Comparison of ENCODE assay signal across 9 cellular contexts in the genomic region with DNA sequence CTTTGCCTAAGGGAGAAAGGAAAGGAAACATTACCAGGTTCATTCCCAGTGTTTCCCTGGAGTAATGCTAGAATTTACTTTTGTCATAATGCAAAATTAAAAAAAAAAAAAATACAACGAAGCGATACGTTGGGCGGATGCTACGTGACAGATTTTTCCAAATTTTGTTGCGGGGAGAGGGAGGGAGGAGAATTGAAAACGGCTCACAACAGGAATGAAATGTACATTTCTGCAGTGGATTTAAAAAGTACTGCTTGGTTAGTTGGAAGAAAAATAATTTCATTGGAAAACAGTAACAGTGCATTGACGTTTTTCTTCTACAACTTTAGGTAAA.
DNase-seq lines count a peak whose midpoint lies in the region; ATAC-seq and TF ChIP-seq lines count a peak whose summit lies in the region.
"Had no signal": no experiment of that assay in that cellular context is flagged by ENCODE, and none has a peak within 500 bp of the region (broad histone marks: within the 10 kb centered on the region; RNA-seq: fewer than 3 reads in every experiment).

No MANE protein-coding gene starts in this region.

- no peaks in the 10 kb centered on the region for H3K9me3 ChIP-seq in BLaER1
- no peaks in the 10 kb centered on the region for H3K9me3 ChIP-seq in endodermal cell (ENCODE audit: control insufficient read depth, low read length)
- H3K9me3 ChIP-seq in neural cell (ENCODE audit: low read length): no peaks in the 10 kb centered on the region

- peak overlapping the region; percentile 68 for H3K4me3 Mint-ChIP-seq in endodermal cell

- no peak for TF ChIP-seq RAD21 in neural cell (conservative IDR thresholded peaks at IDR 0.05)

- H3K4me3 ChIP-seq in BLaER1 (peak overlapping the region; percentile 89), endodermal cell (ENCODE audit: low read length) (peak overlapping the region; percentile 87), neural cell (ENCODE audit: low read length) (no peak overlapping the region)
- peak overlapping the region; percentile 67 for H3K4me3 ChIP-seq in Jurkat, Clone E6-1 (ENCODE audit: low read length)

- H3K27me3 Mint-ChIP-seq in endodermal cell (ENCODE audit: insufficient read depth): peaks cover 63% of the 10 kb centered on the region

- H3K9ac ChIP-seq in BLaER1: peak overlapping the region; percentile 90
- no peak overlapping the region for H3K9ac ChIP-seq in endodermal cell (ENCODE audit: extremely low read depth, low read length, poor library complexity, severe bottlenecking)
- H3K9ac ChIP-seq in neural cell (ENCODE audit: low read length): no peak overlapping the region

- H3K36me3 ChIP-seq in BLaER1: peaks cover 18% of the 10 kb centered on the region; the same call in 1 of the 2 replicates
- no peaks in the 10 kb centered on the region for H3K36me3 ChIP-seq in endodermal cell (ENCODE audit: control insufficient read depth, insufficient read depth, low read length)
- no peaks in the 10 kb centered on the region for H3K36me3 ChIP-seq in neural cell (ENCODE audit: insufficient read depth, low read length)

- H3K4me1 ChIP-seq in BLaER1: peaks cover 59% of the 10 kb centered on the region
- H3K4me1 ChIP-seq in endodermal cell (ENCODE audit: control insufficient read depth, insufficient read depth, low read length): peaks cover 8% of the 10 kb centered on the region

- H3K4me2 ChIP-seq in BLaER1 (peak overlapping the region; percentile 99), neural cell (ENCODE audit: low read length) (no peak overlapping the region)

- peaks cover 6% of the 10 kb centered on the region for H3K9me3 Mint-ChIP-seq in endodermal cell

- no peak for ATAC-seq in HG03565 (IDR thresholded peaks at IDR 0.05; ENCODE audit: unreplicated experiment)
- no peak for ATAC-seq in HG02571 (IDR thresholded peaks at IDR 0.05; ENCODE audit: unreplicated experiment)

- no peaks in the 10 kb centered on the region for H3K27me3 ChIP-seq in BLaER1
- H3K27me3 ChIP-seq in endodermal cell (ENCODE audit: control insufficient read depth, insufficient read depth, low read length, poor library complexity, severe bottlenecking): peaks cover 49% of the 10 kb centered on the region
- H3K27me3 ChIP-seq in neural cell (ENCODE audit: insufficient read depth, low read depth, low read length): peaks cover 89% of the 10 kb centered on the region

- no peaks in the 10 kb centered on the region for H3K79me2 ChIP-seq in neural cell (replicated peaks; ENCODE audit: insufficient read depth, low read length)

- peaks cover 100% of the 10 kb centered on the region for H4K20me1 ChIP-seq in BLaER1
- H4K20me1 ChIP-seq in neural cell (ENCODE audit: insufficient read depth): no peaks in the 10 kb centered on the region

- no peak overlapping the region for H3K27ac Mint-ChIP-seq in endodermal cell

- H3K36me3 Mint-ChIP-seq in endodermal cell (ENCODE audit: low read depth): peaks cover under 1% of the 10 kb centered on the region

- no peak for DNase-seq in Jurkat, Clone E6-1 (ENCODE audit: low read depth, low spot score)
- DNase-seq in endodermal cell: no peak
- no peak for DNase-seq in KG1 (lab: John Stamatoyannopoulos, UW)
- no peak for DNase-seq in EL
- DNase-seq: DND-41 had no signal

- H2AFZ ChIP-seq in neural cell (ENCODE audit: low read depth, low read length): no peak overlapping the region

- H3K27ac ChIP-seq in BLaER1: peak overlapping the region; percentile 92
- no peak overlapping the region for H3K27ac ChIP-seq in endodermal cell (ENCODE audit: low read depth, low read length)
- no peak overlapping the region for H3K27ac ChIP-seq in neural cell (ENCODE audit: low read length)

- TF ChIP-seq EP300 in neural cell (conservative IDR thresholded peaks at IDR 0.05; ENCODE audit: poor library complexity, severe bottlenecking): no peak

- WGBS in endodermal cell (ENCODE audit: insufficient coverage in 1 of 2, insufficient read length in 1 of 2), 2 experiments: 6 to 11% methylated on average over 6 to 8 of the region's 8 CpGs

- TF ChIP-seq CTCF in endodermal cell (conservative IDR thresholded peaks at IDR 0.05) (no peak), neural cell (IDR thresholded peaks at IDR 0.05; ENCODE audit: poor library complexity, severe bottlenecking) (no peak)

- no peaks in the 10 kb centered on the region for H3F3A ChIP-seq in neural cell (ENCODE audit: insufficient read depth, low read length, poor library complexity, severe bottlenecking)

- peaks cover 28% of the 10 kb centered on the region for H3K4me1 Mint-ChIP-seq in endodermal cell

- H3K9me2 ChIP-seq in neural cell (ENCODE audit: insufficient read depth, low read length): no peaks in the 10 kb centered on the region

TF ChIP-seq in neural cell, 6 proteins besides CTCF, POLR2A, EP300 and RAD21:
- TF ChIP-seq MXI1 (conservative IDR thresholded peaks at IDR 0.05; ENCODE audit: poor library complexity, severe bottlenecking) (no peak), POLR2AphosphoS5 (IDR thresholded peaks at IDR 0.05) (peak; percentile 68)
TF ChIP-seq in neural cell: peak in this region for 1.
